ENCODE assay signal across 8 cellular contexts in the genomic region with DNA sequence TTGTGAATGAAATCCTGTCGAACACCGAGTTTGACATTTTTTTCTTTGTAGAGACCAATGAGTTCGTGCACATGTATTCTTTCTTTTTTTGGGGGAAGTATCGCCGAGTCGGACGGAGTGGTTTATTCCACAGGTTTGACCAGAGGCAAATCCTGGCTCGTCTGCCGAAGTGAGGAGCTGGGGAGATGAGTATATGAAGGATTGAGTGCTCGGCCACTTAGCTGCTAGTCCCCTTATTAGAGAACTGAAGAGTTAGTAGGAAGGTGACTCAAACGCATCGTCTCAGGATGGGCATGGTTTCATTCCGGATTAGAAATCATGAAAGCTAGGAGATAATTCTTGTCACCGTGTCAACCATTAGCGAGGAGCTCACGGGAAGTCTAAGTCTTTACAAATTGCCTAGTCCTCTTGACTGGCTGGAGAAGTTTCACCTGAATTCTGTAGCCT.
DNase-seq lines count a peak whose midpoint lies in the region; ATAC-seq lines count a peak whose summit lies in the region.

No MANE protein-coding gene starts in this region.

- no peak overlapping the region for H3K9ac ChIP-seq in iPS-15b (ENCODE audit: low read depth, low read length)
- H3K9ac ChIP-seq in subcutaneous abdominal adipose tissue (ENCODE audit: low read length in 5 of 5) = peak overlapping the region; percentile 20 to 69 (median 30)

- H3K36me3 ChIP-seq in iPS-15b (ENCODE audit: control insufficient read depth, insufficient read depth, low read length) (no peaks in the 10 kb centered on the region), subcutaneous abdominal adipose tissue (ENCODE audit: control insufficient read depth in 5 of 5, insufficient read depth in 5 of 5, low read length in 5 of 5) (no peaks in the 10 kb centered on the region)

- DNase-seq in NCI-H748 (lab: John Stamatoyannopoulos, UW; ENCODE audit: unreplicated experiment) = peak; percentile 5
- no peak for DNase-seq in NCI-H748 treated with DMSO at 0.1 percent for 48 hours (lab: John Stamatoyannopoulos, UW)
- peak; percentile 46 for DNase-seq in SW480 (ENCODE audit: low spot score)
- no peak for DNase-seq in HuH-7 (ENCODE audit: low spot score)

- peak overlapping the region; percentile 40 for H3K4me3 ChIP-seq in iPS-15b (ENCODE audit: low read depth, low read length)
- peak overlapping the region; percentile 72 to 87 (median 76) for H3K4me3 ChIP-seq in subcutaneous abdominal adipose tissue (ENCODE audit: low read depth in 1 of 5, low read length in 5 of 5)

- H3K27me3 ChIP-seq in iPS-15b (ENCODE audit: control insufficient read depth, insufficient read depth, low read length) = peaks cover 21% of the 10 kb centered on the region
- H3K27me3 ChIP-seq in subcutaneous abdominal adipose tissue (ENCODE audit: control insufficient read depth in 5 of 5, insufficient read depth in 4 of 5, low read length in 5 of 5) = no peaks in the 10 kb centered on the region

- H3K4me1 ChIP-seq in iPS-15b (ENCODE audit: control insufficient read depth, insufficient read depth, low read length) (peaks cover 6% of the 10 kb centered on the region), subcutaneous abdominal adipose tissue (ENCODE audit: control insufficient read depth in 5 of 5, insufficient read depth in 5 of 5, low read length in 5 of 5) (peaks cover 0 to 60% (median 42%) of the 10 kb centered on the region in 5 donors)

- H3K27ac ChIP-seq in subcutaneous abdominal adipose tissue (ENCODE audit: low read depth, low read length) = peak overlapping the region; percentile 60

- peak; percentile 28 for ATAC-seq in HG02870 (IDR thresholded peaks at IDR 0.05; ENCODE audit: unreplicated experiment)
- no peak for ATAC-seq in GM18861 (IDR thresholded peaks at IDR 0.05; ENCODE audit: unreplicated experiment)

- H3K9me3 ChIP-seq in iPS-15b (ENCODE audit: control insufficient read depth, insufficient read depth, low read length) = no peaks in the 10 kb centered on the region
- H3K9me3 ChIP-seq in subcutaneous abdominal adipose tissue (ENCODE audit: control insufficient read depth in 5 of 5, low read length in 5 of 5) = peaks cover 0 to under 1% (median 0%) of the 10 kb centered on the region in 5 donors

Comparison
In these comparisons a context has a peak if more than half of its experiments do, and no peak if none do; other contexts are left out.
1. DNase-seq: peak in NCI-H748 (single experiment) and SW480 (single experiment); none in NCI-H748 treated with DMSO at 0.1 percent for 48 hours (single experiment) and HuH-7 (single experiment).